38 cellular contexts compared by ENCODE assay signal in genomic region chr3:124545891-124546290, GRCh38.
"Had no signal": no experiment of that assay in that cellular context is flagged by ENCODE, and none has a peak within 500 bp of the region (broad histone marks: within the 10 kb centered on the region; RNA-seq: fewer than 3 reads in every experiment).

No MANE protein-coding gene starts in this region.

- H3K36me3 Mint-ChIP-seq: activated naive CD4-positive, alpha-beta T cell treated with anti-CD3 and anti-CD28 coated beads, Interleukin-2, amount 10 ng/mL, durations not matched to agents 7 days and 5 days; activated naive CD4-positive, alpha-beta T cell treated with anti-CD3 and anti-CD28 coated beads, Interleukin-2, amount 50 U/mL, for 24 hours; activated naive CD4-positive, alpha-beta T cell treated with anti-CD3 and anti-CD28 coated beads, Interleukin-2, amount 50 U/mL, for 72 hours; activated naive CD8-positive, alpha-beta T cell; activated naive CD8-positive, alpha-beta T cell treated with anti-CD3 and anti-CD28 coated beads for 36 hours; activated naive CD8-positive, alpha-beta T cell treated with anti-CD3 and anti-CD28 coated beads, Interleukin-2, amount 10 ng/mL, durations not matched to agents 7 days and 5 days had no signal

- H3K36me3 ChIP-seq: adrenal gland, brain microvascular endothelial cell, breast epithelium, cardiac muscle cell had no signal

- H3K9me3 ChIP-seq: adrenal gland, ascending aorta, body of pancreas, breast epithelium had no signal

- H3K4me1 ChIP-seq: adrenal gland, breast epithelium had no signal

- H3K27ac Mint-ChIP-seq: activated naive CD4-positive, alpha-beta T cell treated with anti-CD3 and anti-CD28 coated beads for 36 hours; activated naive CD4-positive, alpha-beta T cell treated with anti-CD3 and anti-CD28 coated beads, Interleukin-2, amount 10 ng/mL, durations not matched to agents 7 days and 5 days; activated naive CD4-positive, alpha-beta T cell treated with anti-CD3 and anti-CD28 coated beads, Interleukin-2, amount 50 U/mL, for 24 hours; activated naive CD4-positive, alpha-beta T cell treated with anti-CD3 and anti-CD28 coated beads, Interleukin-2, amount 50 U/mL, for 72 hours; activated naive CD8-positive, alpha-beta T cell; activated naive CD8-positive, alpha-beta T cell treated with anti-CD3 and anti-CD28 coated beads for 36 hours; activated naive CD8-positive, alpha-beta T cell treated with anti-CD3 and anti-CD28 coated beads, Interleukin-2, amount 10 ng/mL, durations not matched to agents 7 days and 5 days; activated naive CD8-positive, alpha-beta T cell treated with anti-CD3 and anti-CD28 coated beads, Interleukin-2, amount 50 U/mL, for 24 hours; activated T-cell treated with anti-CD3 and anti-CD28 coated beads, Interleukin-2, amount 50 U/mL, for 24 hours; activated T-cell treated with anti-CD3 and anti-CD28 coated beads, Interleukin-2, amount 50 U/mL, for 72 hours; activated T-helper 1 cell treated with anti-CD3 and anti-CD28 coated beads, Interleukin-12 subunit alpha, Interleukin-12 subunit beta, Interleukin-2, Interleukin-4 antibody, amounts not matched to agents 30 ng/mL and 10 ng/mL and 1 ng/mL, durations not matched to agents 14 hours and 24 hours and 36 hours; activated T-helper 17 cell treated with anti-CD3 and anti-CD28 coated beads, Interleukin-2, amount 50 U/mL, for 72 hours; activated T-helper 2 cell treated with anti-CD3 and anti-CD28 coated beads, Interferon-gamma antibody, Interleukin-2, Interleukin-4, amounts not matched to agents 10 μg/mL and 5 μg/mL and 100 μg/mL, durations not matched to agents 14 hours and 24 hours and 36 hours; brain had no signal

- H3K9me3 Mint-ChIP-seq: activated naive CD4-positive, alpha-beta T cell treated with anti-CD3 and anti-CD28 coated beads for 36 hours; activated naive CD4-positive, alpha-beta T cell treated with anti-CD3 and anti-CD28 coated beads, Interleukin-2, amount 10 ng/mL, durations not matched to agents 7 days and 5 days; activated naive CD4-positive, alpha-beta T cell treated with anti-CD3 and anti-CD28 coated beads, Interleukin-2, amount 50 U/mL, for 24 hours; activated naive CD4-positive, alpha-beta T cell treated with anti-CD3 and anti-CD28 coated beads, Interleukin-2, amount 50 U/mL, for 72 hours; activated naive CD8-positive, alpha-beta T cell treated with anti-CD3 and anti-CD28 coated beads for 36 hours; activated naive CD8-positive, alpha-beta T cell treated with anti-CD3 and anti-CD28 coated beads, Interleukin-2, amount 10 ng/mL, durations not matched to agents 7 days and 5 days; activated naive CD8-positive, alpha-beta T cell treated with anti-CD3 and anti-CD28 coated beads, Interleukin-2, amount 50 U/mL, for 24 hours; activated T-cell treated with anti-CD3 and anti-CD28 coated beads, Interleukin-2, amount 50 U/mL, for 24 hours; activated T-cell treated with anti-CD3 and anti-CD28 coated beads, Interleukin-2, amount 50 U/mL, for 4 hours; activated T-cell treated with anti-CD3 and anti-CD28 coated beads, Interleukin-2, amount 50 U/mL, for 72 hours; activated T-helper 1 cell treated with anti-CD3 and anti-CD28 coated beads, Interleukin-12 subunit alpha, Interleukin-12 subunit beta, Interleukin-2, Interleukin-4 antibody, amounts not matched to agents 30 ng/mL and 10 ng/mL and 1 ng/mL, durations not matched to agents 14 hours and 24 hours and 36 hours; activated T-helper 17 cell treated with anti-CD3 and anti-CD28 coated beads, Interleukin-2, amount 50 U/mL, for 72 hours; activated T-helper 2 cell treated with anti-CD3 and anti-CD28 coated beads, Interferon-gamma antibody, Interleukin-2, Interleukin-4, amounts not matched to agents 10 μg/mL and 5 μg/mL and 100 μg/mL, durations not matched to agents 14 hours and 24 hours and 36 hours; brain; central memory CD8-positive, alpha-beta T cell had no signal

- H3K4me3 Mint-ChIP-seq: activated naive CD4-positive, alpha-beta T cell treated with anti-CD3 and anti-CD28 coated beads for 36 hours; activated naive CD4-positive, alpha-beta T cell treated with anti-CD3 and anti-CD28 coated beads, Interleukin-2, amount 10 ng/mL, durations not matched to agents 7 days and 5 days; activated naive CD4-positive, alpha-beta T cell treated with anti-CD3 and anti-CD28 coated beads, Interleukin-2, amount 50 U/mL, for 24 hours; activated naive CD8-positive, alpha-beta T cell; activated naive CD8-positive, alpha-beta T cell treated with anti-CD3 and anti-CD28 coated beads for 36 hours; activated naive CD8-positive, alpha-beta T cell treated with anti-CD3 and anti-CD28 coated beads, Interleukin-2, amount 10 ng/mL, durations not matched to agents 7 days and 5 days; activated naive CD8-positive, alpha-beta T cell treated with anti-CD3 and anti-CD28 coated beads, Interleukin-2, amount 50 U/mL, for 24 hours; activated T-cell treated with anti-CD3 and anti-CD28 coated beads, Interleukin-2, amount 50 U/mL, for 24 hours; activated T-cell treated with anti-CD3 and anti-CD28 coated beads, Interleukin-2, amount 50 U/mL, for 4 hours; activated T-cell treated with anti-CD3 and anti-CD28 coated beads, Interleukin-2, amount 50 U/mL, for 72 hours; activated T-helper 1 cell treated with anti-CD3 and anti-CD28 coated beads, Interleukin-12 subunit alpha, Interleukin-12 subunit beta, Interleukin-2, Interleukin-4 antibody, amounts not matched to agents 30 ng/mL and 10 ng/mL and 1 ng/mL, durations not matched to agents 14 hours and 24 hours and 36 hours; activated T-helper 17 cell treated with anti-CD3 and anti-CD28 coated beads, Interleukin-2, amount 50 U/mL, for 72 hours; brain; central memory CD8-positive, alpha-beta T cell had no signal

- DNase-seq: activated effector memory CD4-positive, alpha-beta T cell treated with anti-CD3 and anti-CD28 coated beads, Interleukin-2, amount 50 U/mL, for 16 hours; activated effector memory CD4-positive, alpha-beta T cell treated with Interleukin-2 at 50 U/mL for 16 hours; activated gamma-delta T cell; activated gamma-delta T cell treated with Interleukin-2 at 50 U/mL for 16 hours; activated naive CD4-positive, alpha-beta T cell; activated naive CD4-positive, alpha-beta T cell treated with anti-CD3 and anti-CD28 coated beads for 36 hours; activated naive CD4-positive, alpha-beta T cell treated with anti-CD3 and anti-CD28 coated beads, Interleukin-2, amount 10 ng/mL, durations not matched to agents 7 days and 5 days; activated naive CD4-positive, alpha-beta T cell treated with anti-CD3 and anti-CD28 coated beads, Interleukin-2, amount 50 U/mL, for 16 hours; activated naive CD4-positive, alpha-beta T cell treated with Interleukin-2 at 50 U/mL for 16 hours; activated naive CD8-positive, alpha-beta T cell treated with anti-CD3 and anti-CD28 coated beads for 36 hours; activated naive CD8-positive, alpha-beta T cell treated with anti-CD3 and anti-CD28 coated beads, Interleukin-2, amount 10 ng/mL, durations not matched to agents 7 days and 5 days; activated naive CD8-positive, alpha-beta T cell treated with anti-CD3 and anti-CD28 coated beads, Interleukin-2, amount 50 U/mL, for 24 hours; activated T-cell treated with anti-CD3 and anti-CD28 coated beads, Interleukin-2, amount 50 U/mL, for 1 hour; activated T-cell treated with anti-CD3 and anti-CD28 coated beads, Interleukin-2, amount 50 U/mL, for 24 hours; activated T-cell treated with anti-CD3 and anti-CD28 coated beads, Interleukin-2, amount 50 U/mL, for 4 hours; activated T-cell treated with anti-CD3 and anti-CD28 coated beads, Interleukin-2, amount 50 U/mL, for 48 hours; activated T-cell treated with anti-CD3 and anti-CD28 coated beads, Interleukin-2, amount 50 U/mL, for 72 hours; adrenal gland; amniotic stem cell; amygdala; anterior cingulate cortex; aorta; body of pancreas; brain microvascular endothelial cell; caudate nucleus; central memory CD4-positive, alpha-beta T cell; cerebellar nuclear complex had no signal

- H3K4me1 Mint-ChIP-seq: activated naive CD4-positive, alpha-beta T cell treated with anti-CD3 and anti-CD28 coated beads, Interleukin-2, amount 10 ng/mL, durations not matched to agents 7 days and 5 days; activated naive CD4-positive, alpha-beta T cell treated with anti-CD3 and anti-CD28 coated beads, Interleukin-2, amount 50 U/mL, for 24 hours; activated naive CD8-positive, alpha-beta T cell treated with anti-CD3 and anti-CD28 coated beads for 36 hours; activated naive CD8-positive, alpha-beta T cell treated with anti-CD3 and anti-CD28 coated beads, Interleukin-2, amount 50 U/mL, for 24 hours; activated T-helper 17 cell treated with anti-CD3 and anti-CD28 coated beads, Interleukin-2, amount 50 U/mL, for 72 hours; brain; central memory CD8-positive, alpha-beta T cell had no signal

- ATAC-seq: activated naive CD4-positive, alpha-beta T cell treated with anti-CD3 and anti-CD28 coated beads, Interleukin-2, amount 50 U/mL, for 72 hours; activated naive CD8-positive, alpha-beta T cell treated with anti-CD3 and anti-CD28 coated beads, Interleukin-2, amount 50 U/mL, for 24 hours; activated T-cell treated with anti-CD3 and anti-CD28 coated beads, Interleukin-2, amount 50 U/mL, for 4 hours; activated T-cell treated with anti-CD3 and anti-CD28 coated beads, Interleukin-2, amount 50 U/mL, for 72 hours; activated T-helper 17 cell treated with anti-CD3 and anti-CD28 coated beads, Interleukin-2, amount 50 U/mL, for 72 hours; body of pancreas had no signal

- H3K27me3 ChIP-seq: adrenal gland, ascending aorta, body of pancreas, brain microvascular endothelial cell, breast epithelium, cardiac muscle cell had no signal

- H3K27ac ChIP-seq: adrenal gland, ascending aorta, body of pancreas, brain microvascular endothelial cell, breast epithelium, cardiac muscle cell had no signal

- H3K4me3 ChIP-seq: adrenal gland, ascending aorta, body of pancreas, breast epithelium, cardiac muscle cell had no signal
